In the genomic region with DNA sequence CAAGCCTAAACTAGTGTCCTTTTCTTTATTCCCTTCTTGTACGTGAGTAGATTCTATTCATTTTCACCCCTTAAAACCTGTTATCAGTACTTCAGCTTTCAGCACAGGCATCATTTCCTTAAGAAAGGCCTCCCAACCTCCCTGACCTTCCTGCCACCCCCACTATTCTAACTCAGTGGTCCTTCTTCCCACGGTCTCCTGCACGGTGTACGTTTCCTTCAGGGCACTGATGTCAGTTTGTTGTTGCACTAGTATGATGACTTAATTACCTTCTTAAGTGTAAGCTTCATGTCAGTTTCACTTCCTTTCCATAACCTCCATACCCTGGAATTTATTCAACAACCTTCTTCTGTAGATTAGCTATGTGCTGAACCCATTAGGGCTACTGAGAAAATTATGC, we compare ENCODE assay signal across 1 cellular context.
TF ChIP-seq lines count a peak whose summit lies in the region.

No MANE protein-coding gene starts in this region.

TF ChIP-seq in GM23338, 12 proteins besides CTCF, POLR2A, EP300 and RAD21:
- TF ChIP-seq, protein P1, sequence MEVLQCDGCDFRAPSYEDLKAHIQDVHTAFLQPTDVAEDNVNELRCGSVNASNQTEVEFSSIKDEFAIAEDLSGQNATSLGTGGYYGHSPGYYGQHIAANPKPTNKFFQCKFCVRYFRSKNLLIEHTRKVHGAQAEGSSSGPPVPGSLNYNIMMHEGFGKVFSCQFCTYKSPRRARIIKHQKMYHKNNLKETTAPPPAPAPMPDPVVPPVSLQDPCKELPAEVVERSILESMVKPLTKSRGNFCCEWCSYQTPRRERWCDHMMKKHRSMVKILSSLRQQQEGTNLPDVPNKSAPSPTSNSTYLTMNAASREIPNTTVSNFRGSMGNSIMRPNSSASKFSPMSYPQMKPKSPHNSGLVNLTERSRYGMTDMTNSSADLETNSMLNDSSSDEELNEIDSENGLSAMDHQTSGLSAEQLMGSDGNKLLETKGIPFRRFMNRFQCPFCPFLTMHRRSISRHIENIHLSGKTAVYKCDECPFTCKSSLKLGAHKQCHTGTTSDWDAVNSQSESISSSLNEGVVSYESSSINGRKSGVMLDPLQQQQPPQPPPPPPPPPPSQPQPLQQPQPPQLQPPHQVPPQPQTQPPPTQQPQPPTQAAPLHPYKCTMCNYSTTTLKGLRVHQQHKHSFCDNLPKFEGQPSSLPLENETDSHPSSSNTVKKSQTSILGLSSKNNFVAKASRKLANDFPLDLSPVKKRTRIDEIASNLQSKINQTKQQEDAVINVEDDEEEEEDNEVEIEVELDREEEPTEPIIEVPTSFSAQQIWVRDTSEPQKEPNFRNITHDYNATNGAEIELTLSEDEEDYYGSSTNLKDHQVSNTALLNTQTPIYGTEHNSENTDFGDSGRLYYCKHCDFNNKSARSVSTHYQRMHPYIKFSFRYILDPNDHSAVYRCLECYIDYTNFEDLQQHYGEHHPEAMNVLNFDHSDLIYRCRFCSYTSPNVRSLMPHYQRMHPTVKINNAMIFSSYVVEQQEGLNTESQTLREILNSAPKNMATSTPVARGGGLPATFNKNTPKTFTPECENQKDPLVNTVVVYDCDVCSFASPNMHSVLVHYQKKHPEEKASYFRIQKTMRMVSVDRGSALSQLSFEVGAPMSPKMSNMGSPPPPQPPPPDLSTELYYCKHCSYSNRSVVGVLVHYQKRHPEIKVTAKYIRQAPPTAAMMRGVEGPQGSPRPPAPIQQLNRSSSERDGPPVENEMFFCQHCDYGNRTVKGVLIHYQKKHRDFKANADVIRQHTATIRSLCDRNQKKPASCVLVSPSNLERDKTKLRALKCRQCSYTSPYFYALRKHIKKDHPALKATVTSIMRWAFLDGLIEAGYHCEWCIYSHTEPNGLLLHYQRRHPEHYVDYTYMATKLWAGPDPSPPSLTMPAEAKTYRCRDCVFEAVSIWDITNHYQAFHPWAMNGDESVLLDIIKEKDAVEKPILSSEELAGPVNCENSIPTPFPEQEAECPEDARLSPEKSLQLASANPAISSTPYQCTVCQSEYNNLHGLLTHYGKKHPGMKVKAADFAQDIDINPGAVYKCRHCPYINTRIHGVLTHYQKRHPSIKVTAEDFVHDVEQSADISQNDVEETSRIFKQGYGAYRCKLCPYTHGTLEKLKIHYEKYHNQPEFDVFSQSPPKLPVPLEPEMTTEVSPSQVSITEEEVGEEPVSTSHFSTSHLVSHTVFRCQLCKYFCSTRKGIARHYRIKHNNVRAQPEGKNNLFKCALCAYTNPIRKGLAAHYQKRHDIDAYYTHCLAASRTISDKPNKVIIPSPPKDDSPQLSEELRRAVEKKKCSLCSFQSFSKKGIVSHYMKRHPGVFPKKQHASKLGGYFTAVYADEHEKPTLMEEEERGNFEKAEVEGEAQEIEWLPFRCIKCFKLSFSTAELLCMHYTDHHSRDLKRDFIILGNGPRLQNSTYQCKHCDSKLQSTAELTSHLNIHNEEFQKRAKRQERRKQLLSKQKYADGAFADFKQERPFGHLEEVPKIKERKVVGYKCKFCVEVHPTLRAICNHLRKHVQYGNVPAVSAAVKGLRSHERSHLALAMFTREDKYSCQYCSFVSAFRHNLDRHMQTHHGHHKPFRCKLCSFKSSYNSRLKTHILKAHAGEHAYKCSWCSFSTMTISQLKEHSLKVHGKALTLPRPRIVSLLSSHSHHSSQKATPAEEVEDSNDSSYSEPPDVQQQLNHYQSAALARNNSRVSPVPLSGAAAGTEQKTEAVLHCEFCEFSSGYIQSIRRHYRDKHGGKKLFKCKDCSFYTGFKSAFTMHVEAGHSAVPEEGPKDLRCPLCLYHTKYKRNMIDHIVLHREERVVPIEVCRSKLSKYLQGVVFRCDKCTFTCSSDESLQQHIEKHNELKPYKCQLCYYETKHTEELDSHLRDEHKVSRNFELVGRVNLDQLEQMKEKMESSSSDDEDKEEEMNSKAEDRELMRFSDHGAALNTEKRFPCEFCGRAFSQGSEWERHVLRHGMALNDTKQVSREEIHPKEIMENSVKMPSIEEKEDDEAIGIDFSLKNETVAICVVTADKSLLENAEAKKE (CRISPR knock-in tag; IDR thresholded peaks at IDR 0.05): no peak
- TF ChIP-seq JUNB (IDR thresholded peaks at IDR 0.05; ENCODE audit: unreplicated experiment): no peak
- TF ChIP-seq NANOG (IDR thresholded peaks at IDR 0.05; ENCODE audit: borderline replicate concordance): no peak
- TF ChIP-seq ZNF114 (CRISPR knock-in tag; IDR thresholded peaks at IDR 0.05): no peak
- TF ChIP-seq, protein P2, sequence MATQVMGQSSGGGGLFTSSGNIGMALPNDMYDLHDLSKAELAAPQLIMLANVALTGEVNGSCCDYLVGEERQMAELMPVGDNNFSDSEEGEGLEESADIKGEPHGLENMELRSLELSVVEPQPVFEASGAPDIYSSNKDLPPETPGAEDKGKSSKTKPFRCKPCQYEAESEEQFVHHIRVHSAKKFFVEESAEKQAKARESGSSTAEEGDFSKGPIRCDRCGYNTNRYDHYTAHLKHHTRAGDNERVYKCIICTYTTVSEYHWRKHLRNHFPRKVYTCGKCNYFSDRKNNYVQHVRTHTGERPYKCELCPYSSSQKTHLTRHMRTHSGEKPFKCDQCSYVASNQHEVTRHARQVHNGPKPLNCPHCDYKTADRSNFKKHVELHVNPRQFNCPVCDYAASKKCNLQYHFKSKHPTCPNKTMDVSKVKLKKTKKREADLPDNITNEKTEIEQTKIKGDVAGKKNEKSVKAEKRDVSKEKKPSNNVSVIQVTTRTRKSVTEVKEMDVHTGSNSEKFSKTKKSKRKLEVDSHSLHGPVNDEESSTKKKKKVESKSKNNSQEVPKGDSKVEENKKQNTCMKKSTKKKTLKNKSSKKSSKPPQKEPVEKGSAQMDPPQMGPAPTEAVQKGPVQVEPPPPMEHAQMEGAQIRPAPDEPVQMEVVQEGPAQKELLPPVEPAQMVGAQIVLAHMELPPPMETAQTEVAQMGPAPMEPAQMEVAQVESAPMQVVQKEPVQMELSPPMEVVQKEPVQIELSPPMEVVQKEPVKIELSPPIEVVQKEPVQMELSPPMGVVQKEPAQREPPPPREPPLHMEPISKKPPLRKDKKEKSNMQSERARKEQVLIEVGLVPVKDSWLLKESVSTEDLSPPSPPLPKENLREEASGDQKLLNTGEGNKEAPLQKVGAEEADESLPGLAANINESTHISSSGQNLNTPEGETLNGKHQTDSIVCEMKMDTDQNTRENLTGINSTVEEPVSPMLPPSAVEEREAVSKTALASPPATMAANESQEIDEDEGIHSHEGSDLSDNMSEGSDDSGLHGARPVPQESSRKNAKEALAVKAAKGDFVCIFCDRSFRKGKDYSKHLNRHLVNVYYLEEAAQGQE (IDR thresholded peaks at IDR 0.05; ENCODE audit: unreplicated experiment): no peak
- no peak for TF ChIP-seq EZH2phosphoT487 (IDR thresholded peaks at IDR 0.05; ENCODE audit: unreplicated experiment)
- TF ChIP-seq, protein P3, sequence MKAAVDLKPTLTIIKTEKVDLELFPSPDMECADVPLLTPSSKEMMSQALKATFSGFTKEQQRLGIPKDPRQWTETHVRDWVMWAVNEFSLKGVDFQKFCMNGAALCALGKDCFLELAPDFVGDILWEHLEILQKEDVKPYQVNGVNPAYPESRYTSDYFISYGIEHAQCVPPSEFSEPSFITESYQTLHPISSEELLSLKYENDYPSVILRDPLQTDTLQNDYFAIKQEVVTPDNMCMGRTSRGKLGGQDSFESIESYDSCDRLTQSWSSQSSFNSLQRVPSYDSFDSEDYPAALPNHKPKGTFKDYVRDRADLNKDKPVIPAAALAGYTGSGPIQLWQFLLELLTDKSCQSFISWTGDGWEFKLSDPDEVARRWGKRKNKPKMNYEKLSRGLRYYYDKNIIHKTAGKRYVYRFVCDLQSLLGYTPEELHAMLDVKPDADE (IDR thresholded peaks at IDR 0.05): no peak
- no peak for TF ChIP-seq POLR2AphosphoS5 (IDR thresholded peaks at IDR 0.05; ENCODE audit: low read depth)
- TF ChIP-seq EZH2 (IDR thresholded peaks at IDR 0.05; ENCODE audit: low read depth, unreplicated experiment): no peak
- no peak for TF ChIP-seq STAT1 (IDR thresholded peaks at IDR 0.05; ENCODE audit: unreplicated experiment)
- no peak for TF ChIP-seq CREB1 (CRISPR knock-in tag; IDR thresholded peaks at IDR 0.05; ENCODE audit: low read depth)
- TF ChIP-seq ZNF331 (CRISPR knock-in tag; IDR thresholded peaks at IDR 0.05; ENCODE audit: low read depth): no peak
